Comparison of ENCODE assay signal across 31 cellular contexts in genomic region chr16:73725147-73725546, GRCh38.
"Had no signal": no experiment of that assay in that cellular context is flagged by ENCODE, and none has a peak within 500 bp of the region (broad histone marks: within the 10 kb centered on the region; RNA-seq: fewer than 3 reads in every experiment).

No MANE protein-coding gene starts in this region.

- H3K27ac ChIP-seq: SJCRH30, SK-N-MC, WERI-Rb-1 had no signal

- H3K9me3 Mint-ChIP-seq: activated naive CD8-positive, alpha-beta T cell treated with anti-CD3 and anti-CD28 coated beads, Interleukin-2, amount 50 U/mL, for 24 hours had no signal

- H3K36me3 ChIP-seq: SJCRH30, WERI-Rb-1 had no signal

- ATAC-seq: activated CD8-positive, alpha-beta memory T cell treated with anti-CD3 and anti-CD28 coated beads, Interleukin-2, amount 10 ng/mL, durations not matched to agents 7 days and 5 days; activated naive CD8-positive, alpha-beta T cell treated with anti-CD3 and anti-CD28 coated beads, Interleukin-2, amount 50 U/mL, for 24 hours; Panc1 had no signal

- H3K4me1 ChIP-seq: SJCRH30 had no signal

- H3K27ac Mint-ChIP-seq: activated CD4-positive, alpha-beta memory T cell treated with anti-CD3 and anti-CD28 coated beads, Interleukin-2, amount 10 ng/mL, durations not matched to agents 7 days and 5 days; activated CD8-positive, alpha-beta memory T cell treated with anti-CD3 and anti-CD28 coated beads, Interleukin-2, amount 10 ng/mL, durations not matched to agents 7 days and 5 days; activated naive CD4-positive, alpha-beta T cell treated with anti-CD3 and anti-CD28 coated beads, Interleukin-2, amount 10 ng/mL, durations not matched to agents 7 days and 5 days; activated naive CD8-positive, alpha-beta T cell; activated naive CD8-positive, alpha-beta T cell treated with anti-CD3 and anti-CD28 coated beads, Interleukin-2, amount 50 U/mL, for 24 hours; brain had no signal

- H3K4me3 Mint-ChIP-seq: activated CD4-positive, alpha-beta memory T cell treated with anti-CD3 and anti-CD28 coated beads, Interleukin-2, amount 10 ng/mL, durations not matched to agents 7 days and 5 days; activated CD8-positive, alpha-beta memory T cell treated with anti-CD3 and anti-CD28 coated beads, Interleukin-2, amount 10 ng/mL, durations not matched to agents 7 days and 5 days; activated naive CD4-positive, alpha-beta T cell treated with anti-CD3 and anti-CD28 coated beads, Interleukin-2, amount 10 ng/mL, durations not matched to agents 7 days and 5 days; activated naive CD8-positive, alpha-beta T cell; activated naive CD8-positive, alpha-beta T cell treated with anti-CD3 and anti-CD28 coated beads, Interleukin-2, amount 50 U/mL, for 24 hours; brain had no signal

- DNase-seq: activated CD4-positive, alpha-beta memory T cell treated with anti-CD3 and anti-CD28 coated beads, Interleukin-2, amount 10 ng/mL, durations not matched to agents 7 days and 5 days; activated CD4-positive, alpha-beta T cell treated with anti-CD3 and anti-CD28 coated beads for 1 hour; activated CD4-positive, alpha-beta T cell treated with anti-CD3 and anti-CD28 coated beads for 48 hours; activated CD4-positive, CD25-positive, alpha-beta regulatory T cell; activated CD8-positive, alpha-beta memory T cell treated with anti-CD3 and anti-CD28 coated beads for 24 hours; activated CD8-positive, alpha-beta memory T cell treated with anti-CD3 and anti-CD28 coated beads, Interleukin-2, amount 10 ng/mL, durations not matched to agents 7 days and 5 days; activated CD8-positive, alpha-beta memory T cell treated with anti-CD3 and anti-CD28 coated beads, Interleukin-2, amount 50 U/mL, for 48 hours; activated effector memory CD4-positive, alpha-beta T cell treated with Interleukin-2 at 50 U/mL for 16 hours; activated naive CD4-positive, alpha-beta T cell treated with anti-CD3 and anti-CD28 coated beads, Interleukin-2, amount 10 ng/mL, durations not matched to agents 7 days and 5 days; activated naive CD8-positive, alpha-beta T cell treated with anti-CD3 and anti-CD28 coated beads, Interleukin-2, amount 50 U/mL, for 24 hours; activated T-cell treated with anti-CD3 and anti-CD28 coated beads, Interleukin-2, amount 50 U/mL, for 48 hours; NCI-H1092 treated with DMSO at 0.1 percent for 48 hours; NCI-H1417; NCI-H146; NCI-H187; NCI-H2029 treated with DMSO at 0.1 percent for 48 hours; NCI-H2107; NCI-H2171; NCI-H2227 treated with DMSO at 0.1 percent for 48 hours; NCI-H446; NCI-H510A treated with DMSO at 0.1 percent for 48 hours; NCI-H69; NCI-H82; SHP77; SJCRH30; T1000; WERI-Rb-1 had no signal

- H3K27me3 ChIP-seq: SJCRH30 had no signal

- H3K4me3 ChIP-seq: SJCRH30, SK-N-MC had no signal

- H3K4me1 Mint-ChIP-seq: activated CD4-positive, alpha-beta memory T cell treated with anti-CD3 and anti-CD28 coated beads, Interleukin-2, amount 10 ng/mL, durations not matched to agents 7 days and 5 days; activated CD8-positive, alpha-beta memory T cell treated with anti-CD3 and anti-CD28 coated beads, Interleukin-2, amount 10 ng/mL, durations not matched to agents 7 days and 5 days; activated naive CD4-positive, alpha-beta T cell treated with anti-CD3 and anti-CD28 coated beads, Interleukin-2, amount 10 ng/mL, durations not matched to agents 7 days and 5 days; activated naive CD8-positive, alpha-beta T cell treated with anti-CD3 and anti-CD28 coated beads, Interleukin-2, amount 50 U/mL, for 24 hours had no signal

- H3K36me3 Mint-ChIP-seq: activated CD8-positive, alpha-beta memory T cell treated with anti-CD3 and anti-CD28 coated beads, Interleukin-2, amount 10 ng/mL, durations not matched to agents 7 days and 5 days; activated naive CD4-positive, alpha-beta T cell treated with anti-CD3 and anti-CD28 coated beads, Interleukin-2, amount 10 ng/mL, durations not matched to agents 7 days and 5 days; activated naive CD8-positive, alpha-beta T cell; brain had no signal

- H3K27me3 Mint-ChIP-seq: activated CD4-positive, alpha-beta memory T cell treated with anti-CD3 and anti-CD28 coated beads, Interleukin-2, amount 10 ng/mL, durations not matched to agents 7 days and 5 days; activated CD8-positive, alpha-beta memory T cell treated with anti-CD3 and anti-CD28 coated beads, Interleukin-2, amount 10 ng/mL, durations not matched to agents 7 days and 5 days; activated naive CD4-positive, alpha-beta T cell treated with anti-CD3 and anti-CD28 coated beads, Interleukin-2, amount 10 ng/mL, durations not matched to agents 7 days and 5 days; activated naive CD8-positive, alpha-beta T cell had no signal
